In genomic region chr12:131774576-131774975, GRCh38 we compare ENCODE assay signal across 18 cellular contexts. TPM values are rescaled to one million over a fixed set of nuclear protein-coding genes. Genes with fewer than 3 reads are reported as not detected.
A peak's percentile ranks its signal among the peaks of the same experiment; 100 is the strongest.
DNase-seq lines count a peak whose midpoint lies in the region; ATAC-seq, FAIRE-seq and TF ChIP-seq lines count a peak whose summit lies in the region.
"Had no signal": no experiment of that assay in that cellular context is flagged by ENCODE, and none has a peak within 500 bp of the region (broad histone marks: within the 10 kb centered on the region; RNA-seq: fewer than 3 reads in every experiment).

No MANE protein-coding gene starts in this region.

- H3K79me2 ChIP-seq in astrocyte (ENCODE audit: insufficient read depth, low read length) = peaks cover 9% of the 10 kb centered on the region

- no peak for FAIRE-seq in astrocyte (lab: Jason Lieb, UNC)

- no peak overlapping the region for H3K4me3 ChIP-seq in HUES64 (ENCODE audit: low read length)
- no peak overlapping the region for H3K4me3 ChIP-seq in astrocyte (ENCODE audit: insufficient read depth, low read depth, low read length)
- no peak overlapping the region for H3K4me3 ChIP-seq in left lung
- H3K4me3 ChIP-seq: smooth muscle cell, transverse colon had no signal

- H3K36me3 ChIP-seq in HUES64 (ENCODE audit: insufficient read depth, low read length) (peaks cover 52% of the 10 kb centered on the region), astrocyte (ENCODE audit: insufficient read depth, low read length) (peaks cover 20% of the 10 kb centered on the region), left lung (peaks cover 0 to 74% of the 10 kb centered on the region in 2 donors)

- no peaks in the 10 kb centered on the region for H3K27me3 Mint-ChIP-seq in activated CD4-positive, alpha-beta T cell treated with anti-CD3 and anti-CD28 coated beads for 36 hours
- no peaks in the 10 kb centered on the region for H3K27me3 Mint-ChIP-seq in astrocyte (ENCODE audit: low read depth, unreplicated experiment)
- H3K27me3 Mint-ChIP-seq: T-cell had no signal

- H3K36me3 Mint-ChIP-seq in activated CD4-positive, alpha-beta T cell treated with anti-CD3 and anti-CD28 coated beads for 36 hours (ENCODE audit: low read depth) = peaks cover 47% of the 10 kb centered on the region
- H3K36me3 Mint-ChIP-seq in astrocyte (ENCODE audit: low read depth, unreplicated experiment) = peaks cover 17% of the 10 kb centered on the region

- H3K27ac ChIP-seq in HUES64 (ENCODE audit: low read depth, low read length) (peak overlapping the region; percentile 74; the same call in 1 of the 2 replicates), astrocyte (ENCODE audit: low read depth, low read length) (peak overlapping the region; percentile 57), left lung (peak overlapping the region in 1 of 2 donors; percentile 7)
- H3K27ac ChIP-seq: 22Rv1, transverse colon, VCaP had no signal

- intact Hi-C loops in activated CD4-positive, alpha-beta T cell treated with anti-CD3 and anti-CD28 coated beads for 36 hours (cut with DNase I, micrococcal nuclease) = no loop called here
- intact Hi-C loops in left lung (cut with DNase I) = no loop called here

- H3K4me1 ChIP-seq in HUES64 (ENCODE audit: insufficient read depth, low read length) = peaks cover 41% of the 10 kb centered on the region
- peaks cover 24% of the 10 kb centered on the region for H3K4me1 ChIP-seq in astrocyte (ENCODE audit: insufficient read depth, low read length)
- H3K4me1 ChIP-seq in left lung = no peaks in the 10 kb centered on the region
- H3K4me1 ChIP-seq: transverse colon had no signal

- H3K4me2 ChIP-seq in astrocyte (ENCODE audit: low read length) = peak overlapping the region; percentile 53
- H3K4me2 ChIP-seq: smooth muscle cell had no signal

- H3K4me1 Mint-ChIP-seq in activated CD4-positive, alpha-beta T cell treated with anti-CD3 and anti-CD28 coated beads for 36 hours = peaks cover 36% of the 10 kb centered on the region
- no peaks in the 10 kb centered on the region for H3K4me1 Mint-ChIP-seq in astrocyte (ENCODE audit: low read depth, unreplicated experiment)

- H3K9ac ChIP-seq in HUES64 (ENCODE audit: low read depth, low read length) = no peak overlapping the region
- peak overlapping the region; percentile 35 for H3K9ac ChIP-seq in astrocyte (ENCODE audit: low read length)

- H3K4me3 Mint-ChIP-seq in activated CD4-positive, alpha-beta T cell treated with anti-CD3 and anti-CD28 coated beads for 36 hours = no peak overlapping the region
- no peak overlapping the region for H3K4me3 Mint-ChIP-seq in astrocyte (ENCODE audit: unreplicated experiment)

- POLR2A ChIA-PET in activated CD4-positive, alpha-beta T cell treated with anti-CD3 and anti-CD28 coated beads for 36 hours (lab: Charles Lee) = no interaction called here

- WGBS in HUES64 = 61% methylated on average over 3 of the region's 3 CpGs

- TF ChIP-seq CTCF in astrocyte (IDR thresholded peaks at IDR 0.05; ENCODE audit: insufficient read depth, low read depth, low read length) (no peak), left lung (IDR thresholded peaks at IDR 0.05) (no peak)

- peak overlapping the region; percentile 79 for H3K27ac Mint-ChIP-seq in activated CD4-positive, alpha-beta T cell treated with anti-CD3 and anti-CD28 coated beads for 36 hours
- H3K27ac Mint-ChIP-seq in astrocyte (ENCODE audit: unreplicated experiment) = no peak overlapping the region

- H4K20me1 ChIP-seq in astrocyte (ENCODE audit: insufficient read depth, low read length) = no peaks in the 10 kb centered on the region

- H3K27me3 ChIP-seq in HUES64 (ENCODE audit: insufficient read depth, low read length) = no peaks in the 10 kb centered on the region
- H3K27me3 ChIP-seq in astrocyte (ENCODE audit: insufficient read depth, low read length) = no peaks in the 10 kb centered on the region
- H3K27me3 ChIP-seq in left lung = no peaks in the 10 kb centered on the region
- H3K27me3 ChIP-seq: transverse colon had no signal

- H3K9me3 Mint-ChIP-seq in activated CD4-positive, alpha-beta T cell treated with anti-CD3 and anti-CD28 coated beads for 36 hours (ENCODE audit: low read depth) = no peaks in the 10 kb centered on the region
- no peaks in the 10 kb centered on the region for H3K9me3 Mint-ChIP-seq in astrocyte (ENCODE audit: unreplicated experiment)
- H3K9me3 Mint-ChIP-seq: T-cell had no signal

- no peak for DNase-seq in activated CD4-positive, alpha-beta T cell treated with anti-CD3 and anti-CD28 coated beads for 36 hours
- DNase-seq in activated CD4-positive, alpha-beta T cell treated with anti-CD3 and anti-CD28 coated beads for 4 hours = no peak
- DNase-seq in astrocyte (ENCODE audit: low read depth) (no peak), left lung (no peak), DMS 273 treated with DMSO at 0.1 percent for 48 hours (lab: John Stamatoyannopoulos, UW) (no peak)
- DNase-seq: activated naive CD4-positive, alpha-beta T cell treated with Interleukin-2 at 50 U/mL for 16 hours; C1 segment of cervical spinal cord; effector CD4-positive, alpha-beta T cell; KBM-7; NCI-H2171 treated with DMSO at 0.1 percent for 48 hours had no signal

- CTCF ChIA-PET in activated CD4-positive, alpha-beta T cell treated with anti-CD3 and anti-CD28 coated beads for 36 hours (lab: Charles Lee) = interaction anchor here (1.0 to 2.4 kb wide), 3 partner anchors 8 to 19 kb away, joined by 3 to 6 read pairs (median 4); no protein-coding TSS in a partner anchor

- H2AFZ ChIP-seq in astrocyte (ENCODE audit: low read depth, low read length) = no peak overlapping the region

- no peaks in the 10 kb centered on the region for H3K9me3 ChIP-seq in HUES64 (ENCODE audit: insufficient read depth, low read depth, low read length)
- H3K9me3 ChIP-seq in astrocyte (ENCODE audit: insufficient read depth, low read depth, low read length) = no peaks in the 10 kb centered on the region
- no peaks in the 10 kb centered on the region for H3K9me3 ChIP-seq in left lung
- H3K9me3 ChIP-seq: transverse colon had no signal

- ATAC-seq in activated CD4-positive, alpha-beta T cell treated with anti-CD3 and anti-CD28 coated beads for 36 hours = no peak
- ATAC-seq in left lung = peak; percentile 49
- ATAC-seq in HG03135 (IDR thresholded peaks at IDR 0.05; ENCODE audit: unreplicated experiment) = no peak
- no peak for ATAC-seq in GM18867 (IDR thresholded peaks at IDR 0.05; ENCODE audit: unreplicated experiment)

RNA-seq across cellular contexts. Expression of gene MMP17, which starts 53.6 kb away (rescaled TPM):
- not detected for total RNA-seq in activated CD4-positive, alpha-beta T cell treated with anti-CD3 and anti-CD28 coated beads for 36 hours
- 28.3 TPM for polyA plus RNA-seq in HUES64 (2013, experiment 1 of 2)
- polyA plus RNA-seq in HUES64 (2013, experiment 2 of 2) = 24.4 TPM
- total RNA-seq in astrocyte (5.6 and 8.4 TPM in 2 replicates), left lung (1 to 10 TPM; 2.7 to 5.2 TPM)
